In the genomic region with DNA sequence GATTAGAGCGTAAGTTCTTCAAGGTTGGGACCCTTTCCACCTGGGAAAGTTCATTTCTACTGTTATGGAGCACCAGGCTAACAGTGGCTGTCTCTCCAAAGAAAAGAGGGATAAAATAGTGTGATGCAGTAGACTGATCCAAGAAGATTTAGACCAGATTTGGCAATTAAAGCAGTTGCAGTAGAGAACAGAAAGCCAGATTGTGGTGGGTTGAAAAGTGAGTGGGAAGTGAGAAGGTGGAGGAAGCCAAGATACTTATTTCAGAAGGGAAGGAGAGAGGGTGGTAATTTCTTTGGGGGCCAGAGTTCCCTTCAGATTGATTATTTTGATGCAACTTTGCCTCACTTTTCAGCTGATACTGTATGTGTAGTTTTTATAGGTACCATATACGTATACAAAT, we compare ENCODE assay signal across 14 cellular contexts. TPM values are rescaled to one million over a fixed set of nuclear protein-coding genes. Genes with fewer than 3 reads are reported as not detected.
DNase-seq lines count a peak whose midpoint lies in the region; ATAC-seq, FAIRE-seq and TF ChIP-seq lines count a peak whose summit lies in the region.
"Had no signal": no experiment of that assay in that cellular context is flagged by ENCODE, and none has a peak within 500 bp of the region (broad histone marks: within the 10 kb centered on the region; RNA-seq: fewer than 3 reads in every experiment).

No MANE protein-coding gene starts in this region.

- TF ChIP-seq POLR2A in A549 (IDR thresholded peaks at IDR 0.05; ENCODE audit: low read length): no peak

- peaks cover 61 to 76% (median 69%) of the 10 kb centered on the region in 4 donors for H3K4me1 Mint-ChIP-seq in CD4-positive, alpha-beta memory T cell
- H3K4me1 Mint-ChIP-seq in activated naive CD8-positive, alpha-beta T cell treated with anti-CD3 and anti-CD28 coated beads, Interleukin-2, amount 50 U/mL, for 24 hours: peaks cover 82% of the 10 kb centered on the region
- H3K4me1 Mint-ChIP-seq in naive thymus-derived CD4-positive, alpha-beta T cell: peaks cover 51 to 81% (median 73%) of the 10 kb centered on the region in 7 donors
- peaks cover 45 to 76% of the 10 kb centered on the region in 2 donors for H3K4me1 Mint-ChIP-seq in stimulated activated naive B cell treated with anti-CD40 and anti-IgM and Interleukin-4, amounts not matched to agents 10 μg/mL and 1 μg/mL and 100 μg/mL, for 72 hours

- peaks cover 20 to 36% of the 10 kb centered on the region in 2 donors for H3K36me3 Mint-ChIP-seq in CD4-positive, alpha-beta memory T cell
- peaks cover 26% of the 10 kb centered on the region for H3K36me3 Mint-ChIP-seq in activated naive CD8-positive, alpha-beta T cell treated with anti-CD3 and anti-CD28 coated beads, Interleukin-2, amount 50 U/mL, for 24 hours (ENCODE audit: low read depth)
- H3K36me3 Mint-ChIP-seq in naive thymus-derived CD4-positive, alpha-beta T cell: peaks cover 1 to 18% (median 6%) of the 10 kb centered on the region in 5 donors
- H3K36me3 Mint-ChIP-seq in stimulated activated naive B cell treated with anti-CD40 and anti-IgM and Interleukin-4, amounts not matched to agents 10 μg/mL and 1 μg/mL and 100 μg/mL, for 72 hours: peaks cover 12 to 26% of the 10 kb centered on the region in 2 donors

- H3K27me3 ChIP-seq in CD4-positive, alpha-beta memory T cell (ENCODE audit: insufficient read depth, low read length): no peaks in the 10 kb centered on the region
- no peaks in the 10 kb centered on the region for H3K27me3 ChIP-seq in naive thymus-derived CD4-positive, alpha-beta T cell (ENCODE audit: control insufficient read depth in 2 of 2, insufficient read depth in 2 of 2, low read length in 2 of 2)
- H3K27me3 ChIP-seq: pancreas, spleen, testis had no signal

- TF ChIP-seq EP300 in A549 (IDR thresholded peaks at IDR 0.05): no peak

- POLR2A ChIA-PET in A549 (lab: Yijun Ruan, JAX): no interaction called here
- POLR2A ChIA-PET in CD4-positive, alpha-beta memory T cell (lab: Charles Lee; ENCODE audit: partially characterized antibody): interaction anchor here (0.9 to 1.0 kb wide), 2 partner anchors 8 to 28 kb away, joined by 3 to 5 read pairs; partner anchors contain the start of gene MYL12B
- POLR2A ChIA-PET in naive thymus-derived CD4-positive, alpha-beta T cell (lab: Charles Lee): interaction anchor here (1.0 kb wide), 1 partner anchor 325 kb away, joined by 4 read pairs; no protein-coding TSS in a partner anchor

- no peaks in the 10 kb centered on the region for H3K9me3 ChIP-seq in A549
- H3K9me3 ChIP-seq in CD4-positive, alpha-beta memory T cell (ENCODE audit: control insufficient read depth in 1 of 2, low read length in 2 of 2): no peaks in the 10 kb centered on the region
- H3K9me3 ChIP-seq in naive thymus-derived CD4-positive, alpha-beta T cell (ENCODE audit: control insufficient read depth in 2 of 3, low read length in 3 of 3): no peaks in the 10 kb centered on the region
- no peaks in the 10 kb centered on the region for H3K9me3 ChIP-seq in mucosa of descending colon
- H3K9me3 ChIP-seq: pancreas, spleen, testis had no signal

- no peaks in the 10 kb centered on the region for H3K9me3 Mint-ChIP-seq in CD4-positive, alpha-beta memory T cell
- H3K9me3 Mint-ChIP-seq in activated naive CD8-positive, alpha-beta T cell treated with anti-CD3 and anti-CD28 coated beads, Interleukin-2, amount 50 U/mL, for 24 hours: no peaks in the 10 kb centered on the region
- peaks cover 0 to 1% (median 0%) of the 10 kb centered on the region in 11 donors for H3K9me3 Mint-ChIP-seq in naive thymus-derived CD4-positive, alpha-beta T cell
- no peaks in the 10 kb centered on the region for H3K9me3 Mint-ChIP-seq in stimulated activated naive B cell treated with anti-CD40 and anti-IgM and Interleukin-4, amounts not matched to agents 10 μg/mL and 1 μg/mL and 100 μg/mL, for 72 hours

- ATAC-seq in A549 (no peak), mucosa of descending colon (no peak)
- no peak for ATAC-seq in activated naive CD8-positive, alpha-beta T cell treated with anti-CD3 and anti-CD28 coated beads, Interleukin-2, amount 50 U/mL, for 24 hours
- ATAC-seq in naive thymus-derived CD4-positive, alpha-beta T cell: no peak
- no peak for ATAC-seq in stimulated activated naive B cell treated with anti-CD40 and anti-IgM and Interleukin-4, amounts not matched to agents 10 μg/mL and 1 μg/mL and 100 μg/mL, for 72 hours (replicated peaks)
- ATAC-seq: pancreas had no signal

- TF ChIP-seq RAD21 in A549 (conservative IDR thresholded peaks at IDR 0.05 in 1 of 2, IDR thresholded peaks at IDR 0.05 in 1 of 2): no peak

- TF ChIP-seq CTCF in A549 (IDR thresholded peaks at IDR 0.05): no peak
- TF ChIP-seq CTCF in mucosa of descending colon (IDR thresholded peaks at IDR 0.05): no peak

- H3K36me3 ChIP-seq in CD4-positive, alpha-beta memory T cell (ENCODE audit: insufficient read depth, low read length): peaks cover 22% of the 10 kb centered on the region
- H3K36me3 ChIP-seq in naive thymus-derived CD4-positive, alpha-beta T cell (ENCODE audit: control insufficient read depth in 2 of 3, insufficient read depth in 3 of 3, low read length in 3 of 3): peaks cover 4 to 27% (median 20%) of the 10 kb centered on the region in 3 experiments
- peaks cover 4% of the 10 kb centered on the region for H3K36me3 ChIP-seq in mucosa of descending colon (ENCODE audit: low read depth)

- no peak for DNase-seq in A549 (ENCODE audit: low read depth in 1 of 2, low spot score in 1 of 2)
- DNase-seq in CD4-positive, alpha-beta memory T cell: no peak
- DNase-seq in activated naive CD8-positive, alpha-beta T cell treated with anti-CD3 and anti-CD28 coated beads, Interleukin-2, amount 50 U/mL, for 24 hours: no peak
- no peak for DNase-seq in naive thymus-derived CD4-positive, alpha-beta T cell
- no peak for DNase-seq in NCI-H2081 (lab: John Stamatoyannopoulos, UW)
- DNase-seq in mucosa of descending colon: no peak
- DNase-seq in stimulated activated naive B cell treated with anti-CD40 and anti-IgM and Interleukin-4, amounts not matched to agents 10 μg/mL and 1 μg/mL and 100 μg/mL, for 72 hours: no peak
- DNase-seq in DMS 273 treated with DMSO at 0.1 percent for 48 hours (lab: John Stamatoyannopoulos, UW): no peak
- DNase-seq: amygdala, pancreas, spleen, testis had no signal

- H3K4me2 ChIP-seq in A549: peak overlapping the region; percentile 46; the same call in 1 of the 3 replicates

- H3K27ac Mint-ChIP-seq in CD4-positive, alpha-beta memory T cell: peak overlapping the region; percentile 2 to 86 (median 77)
- H3K27ac Mint-ChIP-seq in activated naive CD8-positive, alpha-beta T cell treated with anti-CD3 and anti-CD28 coated beads, Interleukin-2, amount 50 U/mL, for 24 hours: peak overlapping the region; percentile 47
- peak overlapping the region in 8 of 9 donors; percentile 48 to 92 (median 80) for H3K27ac Mint-ChIP-seq in naive thymus-derived CD4-positive, alpha-beta T cell
- no peak overlapping the region for H3K27ac Mint-ChIP-seq in stimulated activated naive B cell treated with anti-CD40 and anti-IgM and Interleukin-4, amounts not matched to agents 10 μg/mL and 1 μg/mL and 100 μg/mL, for 72 hours

- no peak for FAIRE-seq in A549 (lab: Jason Lieb, UNC)
- FAIRE-seq: GM12891, pancreas had no signal

- CTCF ChIA-PET in A549 (lab: Yijun Ruan, JAX): no interaction called here
- CTCF ChIA-PET in CD4-positive, alpha-beta memory T cell (lab: Charles Lee; ENCODE audit: partially characterized antibody): interaction anchor here (1.0 kb wide), 1 partner anchor 8 kb away, joined by 3 read pairs; no protein-coding TSS in a partner anchor
- CTCF ChIA-PET in naive thymus-derived CD4-positive, alpha-beta T cell (lab: Charles Lee): interaction anchor here (0.7 kb wide), 1 partner anchor 330 kb away, joined by 3 read pairs; no protein-coding TSS in a partner anchor

- peaks cover 51% of the 10 kb centered on the region for H3K4me1 ChIP-seq in A549
- H3K4me1 ChIP-seq in CD4-positive, alpha-beta memory T cell (ENCODE audit: insufficient read depth, low read length): peaks cover 76% of the 10 kb centered on the region
- peaks cover 45 to 54% of the 10 kb centered on the region in 2 donors for H3K4me1 ChIP-seq in naive thymus-derived CD4-positive, alpha-beta T cell (ENCODE audit: control insufficient read depth in 2 of 2, insufficient read depth in 2 of 2, low read length in 2 of 2)
- peaks cover 44% of the 10 kb centered on the region for H3K4me1 ChIP-seq in mucosa of descending colon (ENCODE audit: low read depth)

- no peak overlapping the region for H3K4me3 ChIP-seq in A549
- no peak overlapping the region for H3K4me3 ChIP-seq in CD4-positive, alpha-beta memory T cell (ENCODE audit: low read length in 2 of 2)
- H3K4me3 ChIP-seq in naive thymus-derived CD4-positive, alpha-beta T cell (ENCODE audit: low read length): no peak overlapping the region
- H3K4me3 ChIP-seq in mucosa of descending colon: no peak overlapping the region
- H3K4me3 ChIP-seq: coronary artery, pancreas, spleen, testis had no signal

- 98% methylated on average over 2 of the region's 2 CpGs for WGBS in A549 (ENCODE audit: missing lambda C conversion rate)

- no peaks in the 10 kb centered on the region for H3K27me3 Mint-ChIP-seq in CD4-positive, alpha-beta memory T cell
- H3K27me3 Mint-ChIP-seq in activated naive CD8-positive, alpha-beta T cell treated with anti-CD3 and anti-CD28 coated beads, Interleukin-2, amount 50 U/mL, for 24 hours: no peaks in the 10 kb centered on the region
- H3K27me3 Mint-ChIP-seq in naive thymus-derived CD4-positive, alpha-beta T cell: no peaks in the 10 kb centered on the region
- no peaks in the 10 kb centered on the region for H3K27me3 Mint-ChIP-seq in stimulated activated naive B cell treated with anti-CD40 and anti-IgM and Interleukin-4, amounts not matched to agents 10 μg/mL and 1 μg/mL and 100 μg/mL, for 72 hours

- intact Hi-C loops in CD4-positive, alpha-beta memory T cell (cut with micrococcal nuclease): no loop called here
- intact Hi-C loops in naive thymus-derived CD4-positive, alpha-beta T cell (cut with micrococcal nuclease): no loop called here
- intact Hi-C loops in mucosa of descending colon (cut with DNase I, micrococcal nuclease): loop anchor here in 1 of 2 donors (10.0 kb wide), 1 partner anchor 325 kb away; no protein-coding TSS in a partner anchor

- peak overlapping the region in 6 of 8 donors; percentile 4 to 77 (median 52) for H3K4me3 Mint-ChIP-seq in CD4-positive, alpha-beta memory T cell
- H3K4me3 Mint-ChIP-seq in activated naive CD8-positive, alpha-beta T cell treated with anti-CD3 and anti-CD28 coated beads, Interleukin-2, amount 50 U/mL, for 24 hours: no peak overlapping the region
- H3K4me3 Mint-ChIP-seq in naive thymus-derived CD4-positive, alpha-beta T cell: peak overlapping the region in 6 of 10 donors; percentile 2 to 66 (median 33)
- H3K4me3 Mint-ChIP-seq in stimulated activated naive B cell treated with anti-CD40 and anti-IgM and Interleukin-4, amounts not matched to agents 10 μg/mL and 1 μg/mL and 100 μg/mL, for 72 hours: no peak overlapping the region

- H3K27ac ChIP-seq in A549: no peak overlapping the region
- peak overlapping the region; percentile 3 for H3K27ac ChIP-seq in CD4-positive, alpha-beta memory T cell (ENCODE audit: low read depth, low read length)
- H3K27ac ChIP-seq in naive thymus-derived CD4-positive, alpha-beta T cell (ENCODE audit: low read depth, low read length): peak overlapping the region; percentile 17
- H3K27ac ChIP-seq: pancreas, testis had no signal

RNA-seq across cellular contexts. Expression of gene MYL12B, which starts 8.0 kb away (rescaled TPM):
- 484 and 498 TPM in 2 replicates for polyA plus RNA-seq in A549 (2011; rRNA removed)
- 333 and 358 TPM in 2 replicates for polyA plus RNA-seq in A549 (2012; cell fraction: cytosol; rRNA removed)
- 118 and 127 TPM in 2 replicates for polyA plus RNA-seq in A549 (2012; cell fraction: nucleus; rRNA removed)
- 419 to 437 TPM (median 426 TPM) in 3 replicates for polyA plus RNA-seq in A549 (2017; fragmentation: RNase III; extraction: RNeasy Plus Mini Kit Qiagen cat#74134 plus additional on column Dnase treatment)
- polyA minus RNA-seq in A549 (2011; rRNA and poly(A)+ RNA removed): 129 and 132 TPM in 2 replicates
- 100 to 1,000 TPM; 199 to 219 TPM for total RNA-seq in CD4-positive, alpha-beta memory T cell
- polyA plus RNA-seq in CD4-positive, alpha-beta memory T cell: 1,000 to 10,000 TPM in 1 of 2 donors, 100 to 1,000 TPM in 1; 962 to 1,169 TPM
- 100 to 1,000 TPM; 140 to 300 (median 169) TPM for total RNA-seq in naive thymus-derived CD4-positive, alpha-beta T cell
- polyA plus RNA-seq in naive thymus-derived CD4-positive, alpha-beta T cell: 100 to 1,000 TPM; 942 to 982 TPM
- 100 to 1,000 TPM; 317 to 609 (median 569) TPM for total RNA-seq in mucosa of descending colon

RNA-seq across cellular contexts. Expression of gene MYL12A, which starts 22.3 kb away (rescaled TPM):
- polyA plus RNA-seq in A549 (2011; rRNA removed) (446 and 510 TPM in 2 replicates), A549 (2017; fragmentation: RNase III; extraction: RNeasy Plus Mini Kit Qiagen cat#74134 plus additional on column Dnase treatment) (514 to 544 TPM (median 539 TPM) in 3 replicates)
- 183 and 195 TPM in 2 replicates for polyA plus RNA-seq in A549 (2012; cell fraction: cytosol; rRNA removed)
- 75.7 and 105 TPM in 2 replicates for polyA plus RNA-seq in A549 (2012; cell fraction: nucleus; rRNA removed)
- 165 and 202 TPM in 2 replicates for polyA minus RNA-seq in A549 (2011; rRNA and poly(A)+ RNA removed)
- total RNA-seq in CD4-positive, alpha-beta memory T cell: 100 to 1,000 TPM; 477 to 489 TPM
- 1,000 to 10,000 TPM; 2,683 to 3,569 TPM for polyA plus RNA-seq in CD4-positive, alpha-beta memory T cell
- 100 to 1,000 TPM; 331 to 753 (median 415) TPM for total RNA-seq in naive thymus-derived CD4-positive, alpha-beta T cell
- 1,000 to 10,000 TPM; 2,490 to 2,608 TPM for polyA plus RNA-seq in naive thymus-derived CD4-positive, alpha-beta T cell
- 100 to 1,000 TPM; 345 to 588 (median 550) TPM for total RNA-seq in mucosa of descending colon

RNA-seq across cellular contexts. Expression of gene MYOM1, which starts 50.1 kb away (rescaled TPM):
- polyA plus RNA-seq in A549 (2011; rRNA removed) (0.30 and 0.36 TPM in 2 replicates), A549 (2017; fragmentation: RNase III; extraction: RNeasy Plus Mini Kit Qiagen cat#74134 plus additional on column Dnase treatment) (0.18 to 0.34 TPM (median 0.33 TPM) in 3 replicates)
- 0.08 and 0.16 TPM in 2 replicates for polyA plus RNA-seq in A549 (2012; cell fraction: cytosol; rRNA removed)
- 0.10 and 0.53 TPM in 2 replicates for polyA plus RNA-seq in A549 (2012; cell fraction: nucleus; rRNA removed)
- 0.25 and 0.29 TPM in 2 replicates for polyA minus RNA-seq in A549 (2011; rRNA and poly(A)+ RNA removed)
- total RNA-seq in CD4-positive, alpha-beta memory T cell: 1 to 10 TPM; 3.5 to 4.2 TPM
- polyA plus RNA-seq in CD4-positive, alpha-beta memory T cell: under 1 TPM; 0.09 to 0.18 TPM
- total RNA-seq in naive thymus-derived CD4-positive, alpha-beta T cell: 1 to 10 TPM; 1.7 to 6.7 (median 2.9) TPM
- polyA plus RNA-seq in naive thymus-derived CD4-positive, alpha-beta T cell: 1 to 10 TPM in 1 of 2 donors, under 1 TPM in 1; 0.83 to 1.9 TPM
- total RNA-seq in mucosa of descending colon: 10 to 100 TPM in 2 of 3 donors, 1 to 10 TPM in 1; 5.5 to 22.2 (median 16.3) TPM

Comparison
In these comparisons a context has a peak if more than half of its experiments do, and no peak if none do; other contexts are left out.
1. H3K27ac ChIP-seq: peak in CD4-positive, alpha-beta memory T cell (single experiment) and naive thymus-derived CD4-positive, alpha-beta T cell (single experiment); none in A549 (0 of 2).
2. H3K4me3 Mint-ChIP-seq: peak in CD4-positive, alpha-beta memory T cell (6 of 8) and naive thymus-derived CD4-positive, alpha-beta T cell (6 of 10); none in activated naive CD8-positive, alpha-beta T cell treated with anti-CD3 and anti-CD28 coated beads, Interleukin-2, amount 50 U/mL, for 24 hours (single experiment) and stimulated activated naive B cell treated with anti-CD40 and anti-IgM and Interleukin-4, amounts not matched to agents 10 μg/mL and 1 μg/mL and 100 μg/mL, for 72 hours (0 of 2).